In genomic region chr16:84043486-84044107, GRCh38 we compare ENCODE assay signal across 13 cellular contexts. TPM values are rescaled to one million over a fixed set of nuclear protein-coding genes. Genes with fewer than 3 reads are reported as not detected.
DNase-seq lines count a peak whose midpoint lies in the region; ATAC-seq, FAIRE-seq and TF ChIP-seq lines count a peak whose summit lies in the region.
"Had no signal": no experiment of that assay in that cellular context is flagged by ENCODE, and none has a peak within 500 bp of the region (broad histone marks: within the 10 kb centered on the region; RNA-seq: fewer than 3 reads in every experiment).

No MANE protein-coding gene starts in this region.

- no peaks in the 10 kb centered on the region for H3F3A ChIP-seq in smooth muscle cell (ENCODE audit: low read depth)

- intact Hi-C loops in HCT116 (cut with micrococcal nuclease) (loop anchor here (2.0 kb wide), 1 partner anchor 87 kb away; no protein-coding TSS in a partner anchor), GM12878 (cut with micrococcal nuclease; ENCODE audit: unreplicated experiment) (no loop called here), lower lobe of right lung (cut with DNase I) (no loop called here)

- CTCF ChIA-PET in HCT116 (lab: Charles Lee): interaction anchor here (0.9 to 1.6 kb wide), 8 partner anchors 22 to 116 kb away, joined by 3 to 10 read pairs (median 3); no protein-coding TSS in a partner anchor
- CTCF ChIA-PET in GM12878 (lab: Yijun Ruan, JAX): interaction anchor here (1.5 kb wide), 1 partner anchor 17 kb away, joined by 3 read pairs; no protein-coding TSS in a partner anchor

- TF ChIP-seq CTCF in HCT116 (IDR thresholded peaks at IDR 0.05 in 2 of 3, conservative IDR thresholded peaks at IDR 0.05 in 1 of 3; ENCODE audit: borderline replicate concordance in 1 of 3, insufficient read depth in 1 of 3, low read depth in 2 of 3, low read length in 2 of 3): no peak
- TF ChIP-seq CTCF in GM12878 (IDR thresholded peaks at IDR 0.05 in 2 of 3, conservative IDR thresholded peaks at IDR 0.05 in 1 of 3; ENCODE audit: control insufficient read depth in 2 of 3, extremely low read depth in 1 of 3, insufficient read depth in 1 of 3, low read depth in 3 of 3, low read length in 3 of 3): no peak
- TF ChIP-seq CTCF in lower lobe of right lung (IDR thresholded peaks at IDR 0.05): no peak
- TF ChIP-seq CTCF in gastroesophageal sphincter (IDR thresholded peaks at IDR 0.05): no peak
- TF ChIP-seq CTCF in smooth muscle cell (IDR thresholded peaks at IDR 0.05; ENCODE audit: borderline replicate concordance, insufficient read depth, poor library complexity, severe bottlenecking): no peak
- TF ChIP-seq CTCF in tibial nerve (IDR thresholded peaks at IDR 0.05): no peak

- H3K4me1 ChIP-seq in HCT116 (ENCODE audit: control insufficient read depth in 1 of 2, insufficient read depth in 2 of 2, low read length in 2 of 2) (peaks cover 2 to 5% of the 10 kb centered on the region in 2 experiments; a peak in 1 of 4 replicates), GM12878 (ENCODE audit: control insufficient read depth, insufficient read depth, low read length) (no peaks in the 10 kb centered on the region), lower lobe of right lung (no peaks in the 10 kb centered on the region), gastroesophageal sphincter (no peaks in the 10 kb centered on the region), smooth muscle cell (ENCODE audit: low read depth) (peaks cover 21% of the 10 kb centered on the region), tibial nerve (peaks cover 0 to 7% (median 0%) of the 10 kb centered on the region in 4 donors)

- TF ChIP-seq RAD21 in HCT116 (IDR thresholded peaks at IDR 0.05; ENCODE audit: low read depth): no peak
- no peak for TF ChIP-seq RAD21 in GM12878 (IDR thresholded peaks at IDR 0.05; ENCODE audit: insufficient read depth, low read depth, low read length)

- POLR2A ChIA-PET in HCT116 (lab: Charles Lee) (no interaction called here), GM12878 (lab: Charles Lee) (no interaction called here)

- TF ChIP-seq EP300 in GM12878 (IDR thresholded peaks at IDR 0.05; ENCODE audit: borderline replicate concordance in 1 of 2, control insufficient read depth in 1 of 2, low read depth in 2 of 2, low read length in 2 of 2) (no peak), gastroesophageal sphincter (IDR thresholded peaks at IDR 0.05) (no peak), tibial nerve (IDR thresholded peaks at IDR 0.05) (no peak)

- H3K4me3 ChIP-seq in HCT116 (replicated peaks in 1 of 2; ENCODE audit: low read depth in 1 of 2, low read length in 2 of 2) (no peak overlapping the region), GM12878 (no peak overlapping the region), lower lobe of right lung (no peak overlapping the region), gastroesophageal sphincter (no peak overlapping the region), smooth muscle cell (no peak overlapping the region), tibial nerve (no peak overlapping the region)
- H3K4me3 ChIP-seq: stomach had no signal

- H3K27me3 ChIP-seq in HCT116 (ENCODE audit: insufficient read depth, low read length) (no peaks in the 10 kb centered on the region; the same call in 1 of the 2 replicates), GM12878 (replicated peaks in 1 of 2; ENCODE audit: control insufficient read depth in 2 of 2, insufficient read depth in 2 of 2, low read length in 1 of 2) (no peaks in the 10 kb centered on the region; a peak in 3 of 4 replicates), lower lobe of right lung (ENCODE audit: low read depth) (peaks cover 18% of the 10 kb centered on the region), gastroesophageal sphincter (peaks cover 23% of the 10 kb centered on the region), smooth muscle cell (ENCODE audit: low read depth) (no peaks in the 10 kb centered on the region), tibial nerve (peaks cover 0 to 19% of the 10 kb centered on the region in 2 donors)

- H3K9me3 ChIP-seq in HCT116 (ENCODE audit: control insufficient read depth in 1 of 2, insufficient read depth in 1 of 2, low read depth in 1 of 2, low read length in 2 of 2) (no peaks in the 10 kb centered on the region), GM12878 (replicated peaks; ENCODE audit: control insufficient read depth, insufficient read depth, low read length) (no peaks in the 10 kb centered on the region), lower lobe of right lung (no peaks in the 10 kb centered on the region), gastroesophageal sphincter (no peaks in the 10 kb centered on the region), smooth muscle cell (replicated peaks; ENCODE audit: low read depth) (no peaks in the 10 kb centered on the region), tibial nerve (no peaks in the 10 kb centered on the region)
- H3K9me3 ChIP-seq: stomach had no signal

- BruUV-seq in HCT116 (replicated peaks; lab: Mats Ljungman, UMichigan) (no TSS peak), GM12878 (replicated peaks; lab: Mats Ljungman, UMichigan) (no TSS peak)

- H3K36me3 ChIP-seq in HCT116 (ENCODE audit: control insufficient read depth in 1 of 2, insufficient read depth in 2 of 2, low read length in 2 of 2): no peaks in the 10 kb centered on the region
- no peaks in the 10 kb centered on the region for H3K36me3 ChIP-seq in GM12878 (ENCODE audit: control insufficient read depth in 2 of 2, insufficient read depth in 2 of 2, low read length in 1 of 2)
- peaks cover 8% of the 10 kb centered on the region for H3K36me3 ChIP-seq in lower lobe of right lung
- H3K36me3 ChIP-seq in gastroesophageal sphincter: peaks cover 0 to 16% of the 10 kb centered on the region in 2 donors
- H3K36me3 ChIP-seq in smooth muscle cell (ENCODE audit: low read depth): no peaks in the 10 kb centered on the region
- H3K36me3 ChIP-seq in tibial nerve: peaks cover 0 to 20% (median 0%) of the 10 kb centered on the region in 3 donors

- FAIRE-seq in GM12878 (lab: Jason Lieb, UNC): no peak

- in situ Hi-C loops in GM12878 (cut with MboI): no loop called here

- H3K4me2 ChIP-seq in HCT116 (ENCODE audit: low read length) (no peak overlapping the region), GM12878 (ENCODE audit: control insufficient read depth, insufficient read depth) (no peak overlapping the region), smooth muscle cell (no peak overlapping the region)

- SMC1A ChIA-PET in GM12878 (lab: Charles Lee; ENCODE audit: uncharacterized antibody, unreplicated experiment): no interaction called here

- H3K27ac ChIP-seq in HCT116 (ENCODE audit: low read depth, low read length) (no peak overlapping the region), GM12878 (ENCODE audit: control insufficient read depth, insufficient read depth) (no peak overlapping the region), lower lobe of right lung (no peak overlapping the region), gastroesophageal sphincter (no peak overlapping the region), smooth muscle cell (ENCODE audit: low read depth) (no peak overlapping the region), tibial nerve (no peak overlapping the region)
- H3K27ac ChIP-seq: epithelial cell of prostate, stomach had no signal

- RAD21 ChIA-PET in HCT116 (lab: Charles Lee; ENCODE audit: low non-redundant PET in 1 of 2, low total read pairs in 2 of 2, uncharacterized antibody in 2 of 2, unreplicated experiment in 2 of 2): interaction anchor here in 1 of 2 experiments (2.1 kb wide), 1 partner anchor 87 kb away, joined by 7 read pairs; no protein-coding TSS in a partner anchor
- RAD21 ChIA-PET in GM12878 (lab: Charles Lee; ENCODE audit: unreplicated experiment): no interaction called here

- 34% methylated on average over 18 of the region's 18 CpGs for WGBS in GM12878 (ENCODE audit: insufficient coverage, insufficient replicate concordance, low lambda C conversion rate, missing lambda C conversion rate)
- 50% methylated on average over 4 of the region's 18 CpGs; no CpG with 5 or more reads in 1 of the 2 donors for WGBS in gastroesophageal sphincter (ENCODE audit: low coverage in 1 of 2), 2 donors
- 44% methylated on average over 18 of the region's 18 CpGs for WGBS in smooth muscle cell (ENCODE audit: low lambda C conversion rate)
- WGBS in tibial nerve, 2 donors: 40 to 41% methylated on average over 15 to 18 of the region's 18 CpGs

- H3K9ac ChIP-seq in HCT116 (ENCODE audit: low read length): no peak overlapping the region
- H3K9ac ChIP-seq in GM12878 (ENCODE audit: control insufficient read depth, insufficient read depth, low read length): no peak overlapping the region
- no peak overlapping the region for H3K9ac ChIP-seq in smooth muscle cell (ENCODE audit: low read depth)

- TF ChIP-seq POLR2A in HCT116 (IDR thresholded peaks at IDR 0.05; ENCODE audit: borderline replicate concordance, extremely low read depth, insufficient read depth, insufficient read length): no peak
- TF ChIP-seq POLR2A in GM12878 (IDR thresholded peaks at IDR 0.05; ENCODE audit: low read depth, low read length): no peak
- TF ChIP-seq POLR2A in gastroesophageal sphincter (IDR thresholded peaks at IDR 0.05): no peak
- TF ChIP-seq POLR2A in tibial nerve (IDR thresholded peaks at IDR 0.05): no peak

- H4K20me1 ChIP-seq in HCT116 (ENCODE audit: insufficient read depth) (no peaks in the 10 kb centered on the region), GM12878 (ENCODE audit: control insufficient read depth, insufficient read depth) (no peaks in the 10 kb centered on the region), smooth muscle cell (ENCODE audit: low read depth) (no peaks in the 10 kb centered on the region)

- H2AFZ ChIP-seq in HCT116 (ENCODE audit: low read depth, low read length, poor library complexity, severe bottlenecking): no peak overlapping the region
- no peak overlapping the region for H2AFZ ChIP-seq in GM12878 (ENCODE audit: control insufficient read depth, low read depth, low read length)
- no peak overlapping the region for H2AFZ ChIP-seq in smooth muscle cell (ENCODE audit: low read depth)

- ATAC-seq in HCT116 (peak; percentile 24), GM12878 (peak; percentile 28; the same call in 2 of the 3 replicates), lower lobe of right lung (no peak), gastroesophageal sphincter (no peak), HG02759 (IDR thresholded peaks at IDR 0.05; ENCODE audit: unreplicated experiment) (no peak)

- no peaks in the 10 kb centered on the region for H3K9me2 ChIP-seq in HCT116 (ENCODE audit: insufficient read depth)

- DNase-seq in COLO668 (lab: John Stamatoyannopoulos, UW; ENCODE audit: unreplicated experiment) (peak; percentile 46), HCT116 (ENCODE audit: low read depth, low spot score) (no peak), GM12878 (ENCODE audit: low read depth, low spot score) (no peak), lower lobe of right lung (peak; percentile 31), smooth muscle cell (lab: John Stamatoyannopoulos, UW; ENCODE audit: unreplicated experiment) (no peak), tibial nerve (ENCODE audit: low spot score in 2 of 2) (no peak)
- DNase-seq: activated T-cell treated with anti-CD3 and anti-CD28 coated beads, Interleukin-2, amount 50 U/mL, for 24 hours; stimulated activated CD4-positive, alpha-beta T cell treated with anti-CD3 and anti-CD28 coated beads, Interleukin-4, amount 100 ng/mL, for 4 hours; stomach had no signal

- no peaks in the 10 kb centered on the region for H3K79me2 ChIP-seq in HCT116 (ENCODE audit: insufficient read depth, low read length)
- H3K79me2 ChIP-seq in GM12878 (ENCODE audit: control insufficient read depth, insufficient read depth, low read length): no peaks in the 10 kb centered on the region
- no peaks in the 10 kb centered on the region for H3K79me2 ChIP-seq in smooth muscle cell (ENCODE audit: low read depth)

RNA-seq across cellular contexts. Expression of gene SLC38A8, which starts 1.0 kb away (rescaled TPM):
- total RNA-seq in HCT116 (2021; ENCODE audit: unreplicated experiment) (not detected), GM12878 (2014; rRNA removed) (not detected in 2 replicates), GM12878 (2014; rRNA removed; fragmentation: Illumina TruSeq; extraction: Trizol) (not detected in 2 replicates), GM12878 (2021) (not detected in 2 replicates), lower lobe of right lung (not detected), gastroesophageal sphincter (not detected), smooth muscle cell (not detected in 2 replicates), tibial nerve (not detected)
- polyA plus RNA-seq in HCT116 (2012): 0.32 TPM in 1 of 2 replicates, not detected in the other
- total RNA-seq in GM12878 (2013; cell fraction: nucleolus; rRNA removed): not detected in 2 replicates
- polyA plus RNA-seq in GM12878 (2011; ENCODE audit: low read depth): not detected
- polyA plus RNA-seq in GM12878 (2011; rRNA removed) (not detected in 2 replicates), GM12878 (2014; fragmentation: Illumina TruSeq; extraction: Trizol) (not detected in 2 replicates), GM12878 (2014; fragmentation: Nextera tagmentation; extraction: Ambion mirVana) (not detected), GM12878 (2014; rRNA removed) (not detected in 2 replicates), GM12878 (2016; fragmentation: Nextera tagmentation; extraction: Ambion mirVana) (not detected), smooth muscle cell (not detected in 2 replicates)
- not detected in 2 replicates for polyA plus RNA-seq in GM12878 (2011; cell fraction: cytosol; rRNA removed)
- polyA plus RNA-seq in GM12878 (2011; cell fraction: nucleus; rRNA removed): not detected in 2 replicates
- polyA plus RNA-seq in GM12878 (2012): not detected in 2 replicates
- polyA minus RNA-seq in GM12878 (2011; rRNA and poly(A)+ RNA removed): not detected in 2 replicates
- not detected in 2 replicates for polyA minus RNA-seq in GM12878 (2011; cell fraction: cytosol; rRNA and poly(A)+ RNA removed)
- not detected in 2 replicates for polyA minus RNA-seq in GM12878 (2011; cell fraction: nucleus; rRNA and poly(A)+ RNA removed)
- total RNA-seq: mononuclear cell, stomach had no signal

Comparison
In these comparisons a context has a peak if more than half of its experiments do, and no peak if none do; other contexts are left out.
1. DNase-seq: peak in COLO668 (single experiment) and lower lobe of right lung (single experiment); none in HCT116 (single experiment), GM12878 (single experiment), smooth muscle cell (single experiment) and tibial nerve (0 of 2).
2. ATAC-seq: peak in HCT116 (single experiment) and GM12878 (single experiment); none in lower lobe of right lung (0 of 2), gastroesophageal sphincter (single experiment) and HG02759 (single experiment).